Comparison of ENCODE assay signal across 7 cellular contexts in genomic region chr9:125189011-125189360, GRCh38. TPM values are rescaled to one million over a fixed set of nuclear protein-coding genes. Genes with fewer than 3 reads are reported as not detected.
DNase-seq lines count a peak whose midpoint lies in the region; ATAC-seq and TF ChIP-seq lines count a peak whose summit lies in the region.

No MANE protein-coding gene starts in this region.

- peak; percentile 15 for ATAC-seq in GM18870 (IDR thresholded peaks at IDR 0.05; ENCODE audit: unreplicated experiment)
- peak; percentile 24 for ATAC-seq in HG02938 (IDR thresholded peaks at IDR 0.05; ENCODE audit: unreplicated experiment)

- H3K4me3 ChIP-seq in SK-N-MC (peak overlapping the region; percentile 89), choroid plexus epithelial cell (ENCODE audit: low read depth, low read length) (peak overlapping the region; percentile 99)

- DNase-seq in SK-N-MC (ENCODE audit: low read depth, low spot score) (no peak), choroid plexus epithelial cell (ENCODE audit: low read depth) (peak; percentile 8), lung microvascular endothelial cell (ENCODE audit: low read depth in 2 of 2) (peak; percentile 6 to 39), substantia nigra (lab: John Stamatoyannopoulos, UW) (peak in 7 of 49 donors; percentile 20 to 51 (median 35)), hippocampal formation (lab: John Stamatoyannopoulos, UW) (no peak)

- no peak for TF ChIP-seq CTCF in choroid plexus epithelial cell (conservative IDR thresholded peaks at IDR 0.05; ENCODE audit: low read depth, low read length)

- H3K9ac ChIP-seq in SK-N-MC (ENCODE audit: insufficient read length): peak overlapping the region; percentile 96

- peak overlapping the region; percentile 89; the same call in 1 of the 2 replicates for H3K27ac ChIP-seq in SK-N-MC
- H3K27ac ChIP-seq in substantia nigra (ENCODE audit: low read depth, low read length, poor library complexity, severe bottlenecking): peak overlapping the region; percentile 90

- no peaks in the 10 kb centered on the region for H3K9me3 ChIP-seq in SK-N-MC (ENCODE audit: low read depth, low read length)

- H3K36me3 ChIP-seq in SK-N-MC (ENCODE audit: insufficient read depth, low read length): peaks cover under 1% of the 10 kb centered on the region; the same call in 1 of the 2 replicates

RNA-seq across cellular contexts. Expression of gene PPP6C, which starts 0.6 kb away (rescaled TPM):
- 12.4 and 15.3 TPM in 2 replicates for total RNA-seq in lung microvascular endothelial cell

RNA-seq across cellular contexts. Expression of gene RABEPK, which starts 11.4 kb away (rescaled TPM):
- 15.9 and 16.3 TPM in 2 replicates for total RNA-seq in lung microvascular endothelial cell

RNA-seq across cellular contexts. Expression of gene SCAI, which starts 45.7 kb away (rescaled TPM):
- 2.6 and 3.8 TPM in 2 replicates for total RNA-seq in lung microvascular endothelial cell

RNA-seq across cellular contexts. Expression of gene HSPA5, which starts 52.2 kb away (rescaled TPM):
- total RNA-seq in lung microvascular endothelial cell: 77.4 and 132 TPM in 2 replicates

Comparison
In these comparisons a context has a peak if more than half of its experiments do, and no peak if none do; other contexts are left out.
1. DNase-seq: peak in choroid plexus epithelial cell (single experiment) and lung microvascular endothelial cell (2 of 2); none in SK-N-MC (single experiment) and hippocampal formation (0 of 2).